Comparison of ENCODE assay signal across 19 cellular contexts in the genomic region with DNA sequence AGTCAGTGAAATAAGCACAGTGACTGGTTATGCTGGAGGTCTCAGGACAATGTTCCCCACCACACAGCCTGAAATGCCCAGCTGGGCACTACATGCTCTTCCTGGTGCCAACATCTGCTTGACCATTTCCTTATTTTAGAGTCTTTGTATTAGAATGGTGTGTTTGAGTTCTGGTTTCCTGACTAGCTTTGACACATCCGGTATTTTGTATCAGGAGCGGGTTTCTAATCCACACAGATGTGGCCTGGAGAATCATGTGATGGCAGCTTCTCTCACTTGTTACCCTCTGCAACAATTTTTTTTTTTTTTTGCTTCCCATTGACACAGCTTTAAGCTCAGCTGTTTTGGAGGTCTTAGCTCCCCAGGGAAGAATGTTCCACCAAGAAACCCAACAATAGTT.
"Had no signal": no experiment of that assay in that cellular context is flagged by ENCODE, and none has a peak within 500 bp of the region (broad histone marks: within the 10 kb centered on the region; RNA-seq: fewer than 3 reads in every experiment).

No MANE protein-coding gene starts in this region.

- H3K27ac Mint-ChIP-seq: activated B cell treated with CpG ODN at 0.5 μM for 24 hours; effector memory CD8-positive, alpha-beta T cell; stimulated activated memory B cell treated with anti-CD40 and anti-IgM and Interleukin-4, amounts not matched to agents 10 μg/mL and 1 μg/mL and 100 μg/mL, for 72 hours had no signal

- FAIRE-seq: kidney had no signal

- H3K36me3 Mint-ChIP-seq: naive thymus-derived CD4-positive, alpha-beta T cell; stimulated activated memory B cell treated with anti-CD40 and anti-IgM and Interleukin-4, amounts not matched to agents 10 μg/mL and 1 μg/mL and 100 μg/mL, for 72 hours had no signal

- H3K79me2 ChIP-seq: hepatocyte had no signal

- H3K4me3 Mint-ChIP-seq: activated B cell treated with CpG ODN at 0.5 μM for 24 hours; effector memory CD8-positive, alpha-beta T cell; naive thymus-derived CD4-positive, alpha-beta T cell; stimulated activated memory B cell treated with anti-CD40 and anti-IgM and Interleukin-4, amounts not matched to agents 10 μg/mL and 1 μg/mL and 100 μg/mL, for 72 hours; T-helper 17 cell had no signal

- DNase-seq: activated B cell treated with CpG ODN at 0.5 μM for 24 hours; activated CD4-positive, alpha-beta T cell treated with anti-CD3 and anti-CD28 coated beads, Interleukin-2, amount 50 U/mL, for 1 hour; activated naive CD4-positive, alpha-beta T cell treated with anti-CD3 and anti-CD28 coated beads, Interleukin-2, amount 50 U/mL, for 16 hours; activated T-cell treated with anti-CD3 and anti-CD28 coated beads, Interleukin-2, amount 50 U/mL, for 1 hour; amniotic stem cell; effector memory CD8-positive, alpha-beta T cell; midbrain; stimulated activated CD4-positive, alpha-beta T cell treated with anti-CD3 and anti-CD28 coated beads, Interleukin-1b, Interleukin-23, amount 100 ng/mL, for 48 hours; T-helper 17 cell had no signal

- H3K9me3 ChIP-seq: body of pancreas, gastroesophageal sphincter, neutrophil, right atrium auricular region, tibial nerve had no signal

- ATAC-seq: body of pancreas; effector memory CD8-positive, alpha-beta T cell; gastroesophageal sphincter; naive thymus-derived CD4-positive, alpha-beta T cell; stimulated activated memory B cell treated with anti-CD40 and anti-IgM and Interleukin-4, amounts not matched to agents 10 μg/mL and 1 μg/mL and 100 μg/mL, for 72 hours; T-helper 17 cell had no signal

- H2AFZ ChIP-seq: hepatocyte had no signal

- H3K36me3 ChIP-seq: gastroesophageal sphincter, neutrophil, right atrium auricular region, tibial nerve had no signal

- H3K4me2 ChIP-seq: hepatocyte had no signal

- H3K27me3 ChIP-seq: body of pancreas, hepatocyte, right atrium auricular region, tibial nerve had no signal

- H3K27ac ChIP-seq: body of pancreas, epithelial cell of prostate, gastroesophageal sphincter, hepatocyte, neutrophil, right atrium auricular region, tibial nerve had no signal

- H3K4me1 ChIP-seq: body of pancreas, gastroesophageal sphincter, right atrium auricular region, tibial nerve had no signal

- H3K9me3 Mint-ChIP-seq: activated B cell treated with CpG ODN at 0.5 μM for 24 hours; effector memory CD8-positive, alpha-beta T cell; naive thymus-derived CD4-positive, alpha-beta T cell; stimulated activated memory B cell treated with anti-CD40 and anti-IgM and Interleukin-4, amounts not matched to agents 10 μg/mL and 1 μg/mL and 100 μg/mL, for 72 hours had no signal

- H3K4me3 ChIP-seq: body of pancreas, gastroesophageal sphincter, hepatocyte, right atrium auricular region, tibial nerve had no signal
